In genomic region chr1:155139895-155140629, GRCh38 we compare ENCODE assay signal across 8 cellular contexts. TPM values are rescaled to one million over a fixed set of nuclear protein-coding genes. Genes with fewer than 3 reads are reported as not detected.
DNase-seq lines count a peak whose midpoint lies in the region; ATAC-seq, FAIRE-seq and TF ChIP-seq lines count a peak whose summit lies in the region.

A gene with protein sequence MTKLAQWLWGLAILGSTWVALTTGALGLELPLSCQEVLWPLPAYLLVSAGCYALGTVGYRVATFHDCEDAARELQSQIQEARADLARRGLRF (minus strand): TSS chr1:155140531. CDS start chr1:155140240, 291 bp downstream.

- H3K4me3 ChIP-seq in RWPE2 (ENCODE audit: severe bottlenecking), result peak within 1 kb of the TSS; percentile 61
- H3K4me3 ChIP-seq in fibroblast of lung (replicated peaks in 1 of 4; ENCODE audit: control extremely low read depth in 1 of 4, insufficient read depth in 1 of 4, low read depth in 3 of 4, low read length in 4 of 4), result peak within 1 kb of the TSS; percentile 79 to 98 (median 90)

- peak within 1 kb of the TSS; percentile 86 for H3K27ac ChIP-seq in RWPE2 (ENCODE audit: poor library complexity, severe bottlenecking)
- peak within 1 kb of the TSS; percentile 86 for H3K27ac ChIP-seq in fibroblast of lung (ENCODE audit: insufficient read depth, low read length)

- peaks cover 16 to 41% (median 38%) of the 10 kb centered on the region in 4 donors for H3K4me1 Mint-ChIP-seq in naive thymus-derived CD8-positive, alpha-beta T cell

- DNase-seq in D721Med (ENCODE audit: insufficient read length, low spot score) (peak; percentile 96), Kasumi-1 (lab: John Stamatoyannopoulos, UW) (peak; percentile 80 to 85), RWPE2 (ENCODE audit: low spot score) (peak; percentile 91), fibroblast of lung (ENCODE audit: low read depth in 2 of 2) (peak; percentile 76 to 78)
- DNase-seq in activated T-helper 1 cell treated with anti-CD3 and anti-CD28 coated beads, Interleukin-2, amount 50 U/mL, for 16 hours (ENCODE audit: low read depth in 1 of 2, low spot score in 1 of 2), result peak; percentile 77 to 79
- peak; percentile 79 to 93 (median 84) for DNase-seq in naive thymus-derived CD8-positive, alpha-beta T cell
- peak; percentile 67 to 85 (median 79) for DNase-seq in stimulated activated naive CD4-positive, alpha-beta T cell (lab: John Stamatoyannopoulos, UW)

- H3K36me3 ChIP-seq in RWPE2 (ENCODE audit: low read depth) (peaks cover 11% of the 10 kb centered on the region), fibroblast of lung (ENCODE audit: control insufficient read depth, insufficient read depth, low read length) (no peaks in the 10 kb centered on the region)

- H3K36me3 Mint-ChIP-seq in naive thymus-derived CD8-positive, alpha-beta T cell, result peaks cover 0 to 5% (median 0%) of the 10 kb centered on the region in 3 donors

- H3K27me3 ChIP-seq in RWPE2 (ENCODE audit: insufficient read depth, poor library complexity, severe bottlenecking) (no peaks in the 10 kb centered on the region), fibroblast of lung (ENCODE audit: control insufficient read depth, insufficient read depth, low read length) (peaks cover 6% of the 10 kb centered on the region)

- peak within 1 kb of the TSS; percentile 91 to 100 (median 98) for H3K4me3 Mint-ChIP-seq in naive thymus-derived CD8-positive, alpha-beta T cell

- no peak for FAIRE-seq in D721Med (lab: Jason Lieb, UNC)

- peaks cover 22% of the 10 kb centered on the region for H3K79me2 ChIP-seq in fibroblast of lung (ENCODE audit: control insufficient read depth, insufficient read depth, low read length)

- peak within 1 kb of the TSS; percentile 77 for H3K9ac ChIP-seq in fibroblast of lung (ENCODE audit: insufficient read depth, low read length)

- POLR2A ChIA-PET in naive thymus-derived CD8-positive, alpha-beta T cell (lab: Charles Lee), result interaction anchor here (0.7 to 1.6 kb wide), 5 partner anchors 11 to 168 kb away, joined by 3 to 10 read pairs (median 4); partner anchors contain the start of genes FDPS and KRTCAP2

- peak; percentile 50 for ATAC-seq in GM21717 (IDR thresholded peaks at IDR 0.05; ENCODE audit: unreplicated experiment)
- ATAC-seq in RWPE2 (ENCODE audit: low read depth), result peak; percentile 77
- peak; percentile 70 to 78 for ATAC-seq in naive thymus-derived CD8-positive, alpha-beta T cell

- H3K27ac Mint-ChIP-seq in naive thymus-derived CD8-positive, alpha-beta T cell, result peak within 1 kb of the TSS; percentile 86 to 99 (median 96)

- H3K4me1 ChIP-seq in RWPE2 (ENCODE audit: insufficient read depth, poor library complexity, severe bottlenecking), result no peaks in the 10 kb centered on the region
- peaks cover 11% of the 10 kb centered on the region for H3K4me1 ChIP-seq in fibroblast of lung (ENCODE audit: control insufficient read depth, extremely low read depth, insufficient read depth, low read length)

- H2AFZ ChIP-seq in fibroblast of lung (ENCODE audit: low read length), result peak within 1 kb of the TSS; percentile 95

- H4K20me1 ChIP-seq in fibroblast of lung (ENCODE audit: control insufficient read depth, extremely low read depth, insufficient read depth, low read length), result no peaks in the 10 kb centered on the region

- TF ChIP-seq CTCF in D721Med (IDR thresholded peaks at IDR 0.05; ENCODE audit: insufficient read depth, missing control alignments) (no peak), RWPE2 (IDR thresholded peaks at IDR 0.05; ENCODE audit: poor library complexity, severe bottlenecking) (no peak), fibroblast of lung (conservative IDR thresholded peaks at IDR 0.05 in 1 of 2, IDR thresholded peaks at IDR 0.05 in 1 of 2; ENCODE audit: low read depth in 1 of 2, low read length in 2 of 2) (no peak)

- H3K27me3 Mint-ChIP-seq in naive thymus-derived CD8-positive, alpha-beta T cell, result peaks cover 0 to 2% (median 0%) of the 10 kb centered on the region in 5 donors

- peak within 1 kb of the TSS; percentile 87 for H3K4me2 ChIP-seq in fibroblast of lung (ENCODE audit: extremely low read depth, insufficient read depth, low read length)

- H3K9me3 ChIP-seq in RWPE2 (ENCODE audit: severe bottlenecking), result no peaks in the 10 kb centered on the region
- H3K9me3 ChIP-seq in fibroblast of lung (ENCODE audit: control insufficient read depth, insufficient read depth, low read depth, low read length), result no peaks in the 10 kb centered on the region

- no peaks in the 10 kb centered on the region for H3K9me3 Mint-ChIP-seq in naive thymus-derived CD8-positive, alpha-beta T cell

RNA-seq across cellular contexts. Expression of the gene that starts here (rescaled TPM):
- total RNA-seq in fibroblast of lung, result 27.7 and 40.5 TPM in 2 replicates
- polyA plus RNA-seq in fibroblast of lung, result 31.9 and 35.4 TPM in 2 replicates
- 74.2 and 92.4 TPM in 2 replicates for polyA plus RNA-seq in fibroblast of lung (2012)
- 9.8 and 13.2 TPM in 2 replicates for polyA minus RNA-seq in fibroblast of lung (ENCODE audit: low replicate concordance)
- 10 to 100 TPM; 45.2 to 59.8 TPM for total RNA-seq in naive thymus-derived CD8-positive, alpha-beta T cell
- 100 to 1,000 TPM; 103 to 159 (median 159) TPM for polyA plus RNA-seq in naive thymus-derived CD8-positive, alpha-beta T cell

Comparison
In these comparisons a context has a peak if more than half of its experiments do, and no peak if none do; other contexts are left out.
1. Peak in every context shown above with its lines: DNase-seq, ATAC-seq, H3K4me3 ChIP-seq and H3K27ac ChIP-seq.